Comparison of ENCODE assay signal across 8 cellular contexts in genomic region chr22:18024956-18025720, GRCh38. TPM values are rescaled to one million over a fixed set of nuclear protein-coding genes. Genes with fewer than 3 reads are reported as not detected.
A peak's percentile ranks its signal among the peaks of the same experiment; 100 is the strongest.
DNase-seq lines count a peak whose midpoint lies in the region; ATAC-seq and TF ChIP-seq lines count a peak whose summit lies in the region.

No MANE protein-coding gene starts in this region.

- H3K4me1 Mint-ChIP-seq in CD8-positive, alpha-beta T cell (ENCODE audit: low read depth): peaks cover 14% of the 10 kb centered on the region
- H3K4me1 Mint-ChIP-seq in endodermal cell: peaks cover 10% of the 10 kb centered on the region

- H3K4me2 ChIP-seq in PC-3 (ENCODE audit: low read length) (peak overlapping the region; percentile 92), parathyroid adenoma (ENCODE audit: low read length) (peak overlapping the region; percentile 61)

- POLR2A ChIA-PET in CD8-positive, alpha-beta T cell (lab: Charles Lee): no interaction called here
- POLR2A ChIA-PET in PC-3 (lab: Charles Lee; ENCODE audit: unreplicated experiment): interaction anchor here (0.8 kb wide), 1 partner anchor 386 kb away, joined by 15 read pairs; no protein-coding TSS in a partner anchor

- no peak overlapping the region for H3K27ac Mint-ChIP-seq in CD8-positive, alpha-beta T cell
- no peak overlapping the region for H3K27ac Mint-ChIP-seq in endodermal cell

- no peaks in the 10 kb centered on the region for H4K20me1 ChIP-seq in PC-3 (ENCODE audit: low read length)

- CTCF ChIA-PET in CD8-positive, alpha-beta T cell (lab: Charles Lee): interaction anchor here (1.5 to 5.3 kb wide), 2 partner anchors 51 to 194 kb away, joined by 10 to 67 read pairs; no protein-coding TSS in a partner anchor
- CTCF ChIA-PET in PC-3 (lab: Charles Lee): interaction anchor here (3.7 kb wide), 1 partner anchor 51 kb away, joined by 18 read pairs; no protein-coding TSS in a partner anchor

- H2AFZ ChIP-seq in PC-3 (ENCODE audit: low read length) (peak overlapping the region; percentile 92), parathyroid adenoma (peak overlapping the region; percentile 90)

- H3K4me1 ChIP-seq in CD8-positive, alpha-beta T cell (ENCODE audit: insufficient read depth, low read length): peaks cover 5% of the 10 kb centered on the region
- H3K4me1 ChIP-seq in PC-3 (ENCODE audit: insufficient read depth, low read length) (peaks cover 11% of the 10 kb centered on the region), endodermal cell (ENCODE audit: control insufficient read depth, insufficient read depth, low read length) (no peaks in the 10 kb centered on the region), parathyroid adenoma (no peaks in the 10 kb centered on the region)

- H3K4me3 ChIP-seq in CD8-positive, alpha-beta T cell (ENCODE audit: low read depth, low read length): no peak overlapping the region
- H3K4me3 ChIP-seq in PC-3 (ENCODE audit: low read length) (peak overlapping the region; percentile 62; the same call in 1 of the 2 replicates), endodermal cell (ENCODE audit: low read length) (peak overlapping the region; percentile 86), parathyroid adenoma (ENCODE audit: low read depth, low read length) (peak overlapping the region; percentile 42)

- peak overlapping the region; percentile 88 for H3K4me3 Mint-ChIP-seq in CD8-positive, alpha-beta T cell
- peak overlapping the region; percentile 65 for H3K4me3 Mint-ChIP-seq in endodermal cell

- no peak for DNase-seq in CD8-positive, alpha-beta T cell
- DNase-seq in PC-3 (no peak), endodermal cell (no peak), SW 1271 (lab: John Stamatoyannopoulos, UW) (no peak), GDM1 (lab: John Stamatoyannopoulos, UW) (no peak)
- no peak for DNase-seq in stimulated activated CD4-positive, alpha-beta T cell treated with anti-CD3 and anti-CD28 coated beads, Interleukin-2, amount 100 ng/mL, for 24 hours

- no peaks in the 10 kb centered on the region for H3K36me3 ChIP-seq in CD8-positive, alpha-beta T cell (ENCODE audit: insufficient read depth, low read length)
- H3K36me3 ChIP-seq in PC-3 (ENCODE audit: low read depth, low read length) (no peaks in the 10 kb centered on the region), endodermal cell (ENCODE audit: control insufficient read depth, insufficient read depth, low read length) (no peaks in the 10 kb centered on the region), parathyroid adenoma (ENCODE audit: control insufficient read depth, insufficient read depth, low read length) (no peaks in the 10 kb centered on the region)

- H3K9ac ChIP-seq in PC-3 (ENCODE audit: low read length) (no peak overlapping the region), endodermal cell (ENCODE audit: extremely low read depth, low read length, poor library complexity, severe bottlenecking) (no peak overlapping the region), parathyroid adenoma (no peak overlapping the region)

- peaks cover 24% of the 10 kb centered on the region for H3K79me2 ChIP-seq in PC-3 (ENCODE audit: low read length)
- H3K79me2 ChIP-seq in parathyroid adenoma: no peaks in the 10 kb centered on the region

- no peak for TF ChIP-seq CTCF in CD8-positive, alpha-beta T cell (IDR thresholded peaks at IDR 0.05)
- no peak for TF ChIP-seq CTCF in PC-3 (conservative IDR thresholded peaks at IDR 0.05; ENCODE audit: low read depth, low read length)
- TF ChIP-seq CTCF in endodermal cell (conservative IDR thresholded peaks at IDR 0.05): no peak
- no peak for TF ChIP-seq CTCF in parathyroid adenoma (IDR thresholded peaks at IDR 0.05)

- no peaks in the 10 kb centered on the region for H3F3A ChIP-seq in PC-3 (ENCODE audit: low read length, unreplicated experiment)

- no peak for ATAC-seq in CD8-positive, alpha-beta T cell
- ATAC-seq in PC-3: no peak
- no peak for ATAC-seq in esophagus mucosa

- BruUV-seq in PC-3 (replicated peaks; lab: Mats Ljungman, UMichigan): no TSS peak

- H3K27ac ChIP-seq in CD8-positive, alpha-beta T cell (ENCODE audit: low read depth, low read length): no peak overlapping the region
- H3K27ac ChIP-seq in PC-3 (ENCODE audit: low read length) (no peak overlapping the region), endodermal cell (ENCODE audit: low read depth, low read length) (no peak overlapping the region), parathyroid adenoma (no peak overlapping the region)

- H3K9me3 Mint-ChIP-seq in CD8-positive, alpha-beta T cell: no peaks in the 10 kb centered on the region
- no peaks in the 10 kb centered on the region for H3K9me3 Mint-ChIP-seq in endodermal cell

- no peaks in the 10 kb centered on the region for H3K9me3 ChIP-seq in CD8-positive, alpha-beta T cell (ENCODE audit: low read length)
- H3K9me3 ChIP-seq in PC-3 (ENCODE audit: low read length) (no peaks in the 10 kb centered on the region), endodermal cell (ENCODE audit: control insufficient read depth, low read length) (no peaks in the 10 kb centered on the region), parathyroid adenoma (ENCODE audit: control insufficient read depth, low read length) (no peaks in the 10 kb centered on the region)

- intact Hi-C loops in CD8-positive, alpha-beta T cell (cut with DNase I, micrococcal nuclease): loop anchor here (1.0 kb wide), 3 partner anchors 24 to 195 kb away; no protein-coding TSS in a partner anchor
- intact Hi-C loops in PC-3 (cut with micrococcal nuclease): loop anchor here (2.0 to 10.0 kb wide), 3 partner anchors 32 to 190 kb away; partner anchors contain the start of gene PEX26

- H3K27me3 Mint-ChIP-seq in CD8-positive, alpha-beta T cell (ENCODE audit: low read depth): peaks cover 42% of the 10 kb centered on the region
- peaks cover 44% of the 10 kb centered on the region for H3K27me3 Mint-ChIP-seq in endodermal cell (ENCODE audit: insufficient read depth)

- H3K36me3 Mint-ChIP-seq in CD8-positive, alpha-beta T cell: no peaks in the 10 kb centered on the region
- no peaks in the 10 kb centered on the region for H3K36me3 Mint-ChIP-seq in endodermal cell (ENCODE audit: low read depth)

- peaks cover 12% of the 10 kb centered on the region for H3K27me3 ChIP-seq in CD8-positive, alpha-beta T cell (ENCODE audit: insufficient read depth, low read length)
- no peaks in the 10 kb centered on the region for H3K27me3 ChIP-seq in PC-3 (ENCODE audit: low read length)
- peaks cover 66% of the 10 kb centered on the region for H3K27me3 ChIP-seq in endodermal cell (ENCODE audit: control insufficient read depth, insufficient read depth, low read length, poor library complexity, severe bottlenecking)
- H3K27me3 ChIP-seq in parathyroid adenoma (ENCODE audit: control insufficient read depth, insufficient read depth, low read length): no peaks in the 10 kb centered on the region

- 76 to 77% methylated on average over 20 to 21 of the region's 21 CpGs for WGBS in endodermal cell (ENCODE audit: insufficient coverage in 1 of 2, insufficient read length in 1 of 2), 2 experiments

- no peaks in the 10 kb centered on the region for H3K9me2 ChIP-seq in PC-3 (replicated peaks; ENCODE audit: low read length)

RNA-seq across cellular contexts. Expression of gene MICAL3, which starts 0.8 kb away (rescaled TPM):
- total RNA-seq in CD8-positive, alpha-beta T cell: 10 to 100 TPM in 1 of 2 experiments, 1 to 10 TPM in 1; 7.0 to 11.7 TPM
- 23.7 and 27.8 TPM in 2 replicates for total RNA-seq in PC-3 (2014; rRNA removed)
- 10 to 100 TPM; 42.8 to 48.1 TPM for total RNA-seq in endodermal cell
- 18.1 TPM for polyA plus RNA-seq in endodermal cell (2013, experiment 1 of 2)
- 18.8 TPM for polyA plus RNA-seq in endodermal cell (2013, experiment 2 of 2)
- 27.3 TPM for total RNA-seq in esophagus mucosa

RNA-seq across cellular contexts. Expression of gene PEX26, which starts 52.7 kb away (rescaled TPM):
- 10 to 100 TPM; 22.5 to 23.0 TPM for total RNA-seq in CD8-positive, alpha-beta T cell
- total RNA-seq in PC-3 (2014; rRNA removed): 30.6 and 51.3 TPM in 2 replicates
- total RNA-seq in endodermal cell: 10 to 100 TPM; 43.1 to 45.7 TPM
- 27.9 TPM for polyA plus RNA-seq in endodermal cell (2013, experiment 1 of 2)
- polyA plus RNA-seq in endodermal cell (2013, experiment 2 of 2): 24.7 TPM
- total RNA-seq in esophagus mucosa: 28.8 TPM
